Comparison of ENCODE assay signal across 16 cellular contexts in the genomic region with DNA sequence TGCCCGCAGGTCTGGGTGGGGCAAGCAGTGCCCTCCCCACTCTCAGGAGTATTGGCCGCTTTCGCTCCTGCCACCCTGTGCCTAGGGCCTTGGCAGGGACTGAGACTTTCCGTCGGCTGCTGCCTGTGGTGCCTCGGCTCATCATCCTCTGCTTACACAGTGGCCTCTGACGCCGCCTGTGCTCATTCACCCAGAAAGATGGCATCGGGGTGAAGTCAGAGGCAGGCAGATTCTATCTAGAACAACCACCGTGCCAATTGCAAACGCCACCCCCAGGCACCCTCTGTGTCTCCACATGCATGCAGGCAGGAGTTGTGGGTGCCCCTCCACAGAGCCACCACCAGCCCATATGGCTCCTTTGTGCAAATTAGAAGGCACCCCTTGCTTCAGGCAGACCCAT.
DNase-seq lines count a peak whose midpoint lies in the region; ATAC-seq and TF ChIP-seq lines count a peak whose summit lies in the region.
"Had no signal": no experiment of that assay in that cellular context is flagged by ENCODE, and none has a peak within 500 bp of the region (broad histone marks: within the 10 kb centered on the region; RNA-seq: fewer than 3 reads in every experiment).

No MANE protein-coding gene starts in this region.

- peak; percentile 47 for DNase-seq in NCI-H2029 (lab: John Stamatoyannopoulos, UW)
- no peak for DNase-seq in NCI-H2029 treated with DMSO at 0.1 percent for 48 hours (lab: John Stamatoyannopoulos, UW)
- peak; percentile 82 for DNase-seq in NCI-H2171 treated with DMSO at 0.1 percent for 48 hours (lab: John Stamatoyannopoulos, UW)
- DNase-seq in left ventricle myocardium inferior, result no peak
- no peak for DNase-seq in lower leg skin (ENCODE audit: low spot score in 2 of 2)
- DNase-seq in brain microvascular endothelial cell, result no peak
- DNase-seq: CD4-positive, alpha-beta memory T cell; NCI-H524 treated with DMSO at 0.1 percent for 48 hours; PC-3; stimulated activated CD4-positive, alpha-beta T cell treated with anti-CD3 and anti-CD28 coated beads, Interleukin-4, amount 100 ng/mL, for 1 hour; tibial artery had no signal

- ATAC-seq in GM21529 (IDR thresholded peaks at IDR 0.05; ENCODE audit: unreplicated experiment), result no peak
- ATAC-seq: activated T-helper 17 cell treated with anti-CD3 and anti-CD28 coated beads, Interleukin-2, amount 50 U/mL, for 72 hours; HepG2; PC-3 had no signal

- WGBS in lower leg skin, 2 donors, result 35 to 52% methylated on average over 10 to 11 of the region's 11 CpGs

- intact Hi-C loops in left ventricle myocardium inferior (cut with micrococcal nuclease), result no loop called here
- intact Hi-C loops in lower leg skin (cut with DNase I; ENCODE audit: low total_unique reads), result no loop called here

- no peak for TF ChIP-seq POLR2A in lower leg skin (IDR thresholded peaks at IDR 0.05)

- no peak overlapping the region for H3K4me3 ChIP-seq in left ventricle myocardium inferior
- no peak overlapping the region for H3K4me3 ChIP-seq in subcutaneous abdominal adipose tissue (ENCODE audit: low read depth in 1 of 5, low read length in 5 of 5)
- no peak overlapping the region for H3K4me3 ChIP-seq in lower leg skin (ENCODE audit: low read depth, poor library complexity, severe bottlenecking)
- no peak overlapping the region for H3K4me3 ChIP-seq in brain microvascular endothelial cell (ENCODE audit: low read depth, low read length)
- H3K4me3 ChIP-seq: tibial artery had no signal

- peaks cover 51% of the 10 kb centered on the region for H3K4me1 ChIP-seq in left ventricle myocardium inferior
- H3K4me1 ChIP-seq in subcutaneous abdominal adipose tissue (ENCODE audit: control insufficient read depth in 5 of 5, insufficient read depth in 5 of 5, low read length in 5 of 5), result peaks cover 18 to 70% (median 58%) of the 10 kb centered on the region in 5 donors

- H3K27me3 ChIP-seq in left ventricle myocardium inferior (ENCODE audit: low read depth), result peaks cover 17% of the 10 kb centered on the region
- H3K27me3 ChIP-seq in subcutaneous abdominal adipose tissue (ENCODE audit: control insufficient read depth in 5 of 5, insufficient read depth in 4 of 5, low read length in 5 of 5), result no peaks in the 10 kb centered on the region
- peaks cover 24% of the 10 kb centered on the region for H3K27me3 ChIP-seq in brain microvascular endothelial cell (replicated peaks)

- TF ChIP-seq CTCF in left ventricle myocardium inferior (IDR thresholded peaks at IDR 0.05; ENCODE audit: borderline replicate concordance), result no peak
- no peak for TF ChIP-seq CTCF in lower leg skin (IDR thresholded peaks at IDR 0.05)
- no peak for TF ChIP-seq CTCF in brain microvascular endothelial cell (IDR thresholded peaks at IDR 0.05; ENCODE audit: low read depth, low read length, missing control alignments)

- no peaks in the 10 kb centered on the region for H3K36me3 ChIP-seq in left ventricle myocardium inferior
- H3K36me3 ChIP-seq in subcutaneous abdominal adipose tissue (ENCODE audit: control insufficient read depth in 5 of 5, insufficient read depth in 5 of 5, low read length in 5 of 5), result no peaks in the 10 kb centered on the region
- H3K36me3 ChIP-seq in brain microvascular endothelial cell (replicated peaks), result no peaks in the 10 kb centered on the region
- H3K36me3 ChIP-seq: tibial artery had no signal

- in situ Hi-C loops in brain microvascular endothelial cell (cut with HindIII; ENCODE audit: low pct_ligation_motif_present, low sequenced_read_pairs), result no loop called here

- no peak overlapping the region for H3K9ac ChIP-seq in subcutaneous abdominal adipose tissue (ENCODE audit: low read length in 5 of 5)

- H3K27ac ChIP-seq in left ventricle myocardium inferior (replicated peaks) (peak overlapping the region; percentile 87), subcutaneous abdominal adipose tissue (ENCODE audit: low read depth, low read length) (peak overlapping the region; percentile 95), brain microvascular endothelial cell (no peak overlapping the region)
- H3K27ac ChIP-seq: tibial artery, VCaP had no signal

- no peaks in the 10 kb centered on the region for H3K9me3 ChIP-seq in left ventricle myocardium inferior (replicated peaks)
- no peaks in the 10 kb centered on the region for H3K9me3 ChIP-seq in subcutaneous abdominal adipose tissue (ENCODE audit: control insufficient read depth in 5 of 5, low read length in 5 of 5)
- H3K9me3 ChIP-seq: tibial artery had no signal

Comparison
In these comparisons a context has a peak if more than half of its experiments do, and no peak if none do; other contexts are left out.
1. DNase-seq: peak in NCI-H2029 (single experiment) and NCI-H2171 treated with DMSO at 0.1 percent for 48 hours (single experiment); none in NCI-H2029 treated with DMSO at 0.1 percent for 48 hours (single experiment), left ventricle myocardium inferior (single experiment), lower leg skin (0 of 2) and brain microvascular endothelial cell (single experiment).